In the genomic region with DNA sequence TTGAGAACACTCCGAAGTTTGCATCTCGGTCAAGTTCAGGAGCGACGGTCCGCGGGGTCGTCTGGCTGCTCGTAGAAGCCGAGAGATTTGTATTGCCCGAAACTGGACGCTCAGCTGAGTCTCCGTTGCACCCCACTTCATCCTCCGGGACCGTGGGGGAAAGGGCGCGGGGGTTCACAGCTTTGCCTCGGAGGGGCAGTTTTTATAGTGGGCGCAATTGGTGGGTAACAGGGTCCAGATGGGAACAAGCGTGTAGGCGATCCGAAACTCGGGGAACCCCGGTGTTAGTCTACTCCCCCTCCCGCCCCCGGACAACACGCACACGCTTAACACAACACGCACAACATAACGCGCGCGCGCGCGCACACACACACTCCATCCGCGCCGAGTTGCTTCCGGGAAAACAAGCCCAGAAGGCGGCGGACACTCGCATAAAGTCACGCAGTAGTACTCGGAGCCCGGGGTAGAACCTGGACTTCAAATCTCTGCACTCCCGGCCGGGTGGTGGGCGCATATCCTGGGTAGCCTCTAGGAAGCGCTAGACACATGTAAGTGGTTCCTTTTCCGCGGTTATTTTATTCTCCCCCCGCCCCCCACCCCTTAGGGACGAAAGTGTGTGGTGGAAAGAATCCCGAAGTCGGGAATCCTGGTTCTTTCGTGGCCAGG, we compare ENCODE assay signal across 8 cellular contexts. TPM values are rescaled to one million over a fixed set of nuclear protein-coding genes. Genes with fewer than 3 reads are reported as not detected.
DNase-seq lines count a peak whose midpoint lies in the region; ATAC-seq and TF ChIP-seq lines count a peak whose summit lies in the region.

No MANE protein-coding gene starts in this region.

- H3K9ac ChIP-seq in SK-N-MC (ENCODE audit: insufficient read length), result peak overlapping the region; percentile 97

- peaks cover 8 to 24% of the 10 kb centered on the region in 2 donors for H3K9me3 Mint-ChIP-seq in activated naive CD4-positive, alpha-beta T cell treated with anti-CD3 and anti-CD28 coated beads, Interleukin-2, amount 50 U/mL, for 72 hours

- DNase-seq in MG63, result peak; percentile 88
- DNase-seq in SK-N-MC (ENCODE audit: low read depth, low spot score), result no peak
- peak; percentile 73 to 77 for DNase-seq in activated naive CD4-positive, alpha-beta T cell treated with anti-CD3 and anti-CD28 coated beads, Interleukin-2, amount 50 U/mL, for 72 hours (ENCODE audit: low spot score in 2 of 2)
- peak; percentile 94 for DNase-seq in glomerular visceral epithelial cell (ENCODE audit: extremely low spot score)
- peak; percentile 75 for DNase-seq in occipital lobe (lab: John Stamatoyannopoulos, UW)
- peak; percentile 83 for DNase-seq in superior temporal gyrus (ENCODE audit: extremely low spot score)

- H3K36me3 ChIP-seq in MG63 (peaks cover 32% of the 10 kb centered on the region), SK-N-MC (ENCODE audit: insufficient read depth, low read length) (peaks cover 7% of the 10 kb centered on the region; the same call in 1 of the 2 replicates)

- H3K27ac Mint-ChIP-seq in activated naive CD4-positive, alpha-beta T cell treated with anti-CD3 and anti-CD28 coated beads, Interleukin-2, amount 50 U/mL, for 72 hours, result peak overlapping the region; percentile 98 to 99

- TF ChIP-seq CTCF in GM12873 (IDR thresholded peaks at IDR 0.05; ENCODE audit: insufficient read depth, low read depth, low read length, missing control alignments), result peak; percentile 59

- no peaks in the 10 kb centered on the region for H3K27me3 ChIP-seq in MG63

- ATAC-seq in activated naive CD4-positive, alpha-beta T cell treated with anti-CD3 and anti-CD28 coated beads, Interleukin-2, amount 50 U/mL, for 72 hours, result peak in 1 of 2 donors; percentile 9
- ATAC-seq in HG02840 (IDR thresholded peaks at IDR 0.05; ENCODE audit: low FRiP score, unreplicated experiment), result no peak

- H3K9me3 ChIP-seq in MG63, result peaks cover 4% of the 10 kb centered on the region
- H3K9me3 ChIP-seq in SK-N-MC (ENCODE audit: low read depth, low read length), result no peaks in the 10 kb centered on the region

- peaks cover 21 to 45% of the 10 kb centered on the region in 2 donors for H3K36me3 Mint-ChIP-seq in activated naive CD4-positive, alpha-beta T cell treated with anti-CD3 and anti-CD28 coated beads, Interleukin-2, amount 50 U/mL, for 72 hours

- H3K4me3 ChIP-seq in MG63, result peak overlapping the region; percentile 93
- peak overlapping the region; percentile 97 for H3K4me3 ChIP-seq in SK-N-MC

- no peak overlapping the region for H3K27ac ChIP-seq in SK-N-MC

RNA-seq across cellular contexts. Expression of gene JUN, which starts 1.0 kb away (rescaled TPM):
- total RNA-seq in MG63 (2014; rRNA removed; shearing (Covaris generic); ENCODE audit: low replicate concordance), result 104 and 126 TPM in 2 replicates
- 10 to 100 TPM; 31.7 to 54.8 TPM for total RNA-seq in activated naive CD4-positive, alpha-beta T cell treated with anti-CD3 and anti-CD28 coated beads, Interleukin-2, amount 50 U/mL, for 72 hours
- 76.1 TPM for total RNA-seq in occipital lobe
